In the genomic region with DNA sequence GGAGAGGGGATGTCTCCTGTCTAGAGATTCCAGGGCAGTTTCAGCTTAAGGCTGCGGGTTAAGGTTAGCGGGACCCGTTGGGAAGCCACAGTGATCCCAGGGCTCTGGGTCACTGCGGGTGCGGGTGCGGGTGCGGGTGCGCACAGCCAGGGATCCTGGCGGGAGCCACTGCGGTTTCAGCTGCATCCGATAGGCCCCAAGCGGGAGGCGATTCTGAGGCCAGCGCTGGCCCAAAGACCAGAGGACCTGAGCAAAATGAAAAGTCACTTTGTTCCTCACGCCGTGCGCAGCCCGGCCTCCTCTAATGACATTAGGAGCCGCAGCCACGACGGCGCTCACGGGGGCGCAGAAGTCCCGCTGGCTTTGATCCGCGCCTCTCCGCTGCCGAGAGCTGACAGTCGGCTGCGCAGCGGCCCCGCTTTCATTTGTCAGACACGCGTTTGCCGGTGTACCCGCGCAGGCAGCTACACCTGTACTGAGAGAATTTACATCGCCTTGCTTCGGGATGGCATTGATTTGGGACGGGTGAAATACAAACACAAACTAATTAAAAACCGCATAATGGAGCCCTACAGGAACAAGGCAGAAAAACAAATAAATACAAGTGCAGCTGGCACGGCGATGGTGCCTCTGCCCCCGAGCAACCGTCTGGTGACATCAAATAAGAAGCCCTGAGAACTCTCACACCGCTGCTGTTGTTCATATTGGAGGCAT, we compare ENCODE assay signal across 1 cellular context.
TF ChIP-seq lines count a peak whose summit lies in the region.

No MANE protein-coding gene starts in this region.

TF ChIP-seq in WTC11, 78 proteins besides CTCF, POLR2A, EP300 and RAD21 (continued from another document):
- TF ChIP-seq, protein P1, sequence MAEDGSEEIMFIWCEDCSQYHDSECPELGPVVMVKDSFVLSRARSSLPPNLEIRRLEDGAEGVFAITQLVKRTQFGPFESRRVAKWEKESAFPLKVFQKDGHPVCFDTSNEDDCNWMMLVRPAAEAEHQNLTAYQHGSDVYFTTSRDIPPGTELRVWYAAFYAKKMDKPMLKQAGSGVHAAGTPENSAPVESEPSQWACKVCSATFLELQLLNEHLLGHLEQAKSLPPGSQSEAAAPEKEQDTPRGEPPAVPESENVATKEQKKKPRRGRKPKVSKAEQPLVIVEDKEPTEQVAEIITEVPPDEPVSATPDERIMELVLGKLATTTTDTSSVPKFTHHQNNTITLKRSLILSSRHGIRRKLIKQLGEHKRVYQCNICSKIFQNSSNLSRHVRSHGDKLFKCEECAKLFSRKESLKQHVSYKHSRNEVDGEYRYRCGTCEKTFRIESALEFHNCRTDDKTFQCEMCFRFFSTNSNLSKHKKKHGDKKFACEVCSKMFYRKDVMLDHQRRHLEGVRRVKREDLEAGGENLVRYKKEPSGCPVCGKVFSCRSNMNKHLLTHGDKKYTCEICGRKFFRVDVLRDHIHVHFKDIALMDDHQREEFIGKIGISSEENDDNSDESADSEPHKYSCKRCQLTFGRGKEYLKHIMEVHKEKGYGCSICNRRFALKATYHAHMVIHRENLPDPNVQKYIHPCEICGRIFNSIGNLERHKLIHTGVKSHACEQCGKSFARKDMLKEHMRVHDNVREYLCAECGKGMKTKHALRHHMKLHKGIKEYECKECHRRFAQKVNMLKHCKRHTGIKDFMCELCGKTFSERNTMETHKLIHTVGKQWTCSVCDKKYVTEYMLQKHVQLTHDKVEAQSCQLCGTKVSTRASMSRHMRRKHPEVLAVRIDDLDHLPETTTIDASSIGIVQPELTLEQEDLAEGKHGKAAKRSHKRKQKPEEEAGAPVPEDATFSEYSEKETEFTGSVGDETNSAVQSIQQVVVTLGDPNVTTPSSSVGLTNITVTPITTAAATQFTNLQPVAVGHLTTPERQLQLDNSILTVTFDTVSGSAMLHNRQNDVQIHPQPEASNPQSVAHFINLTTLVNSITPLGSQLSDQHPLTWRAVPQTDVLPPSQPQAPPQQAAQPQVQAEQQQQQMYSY (CRISPR knock-in tag; IDR thresholded peaks at IDR 0.05), result no peak
- no peak for TF ChIP-seq ZSCAN18 (CRISPR knock-in tag; IDR thresholded peaks at IDR 0.05)
- no peak for TF ChIP-seq USF2 (CRISPR knock-in tag; IDR thresholded peaks at IDR 0.05)
- TF ChIP-seq, protein P2, sequence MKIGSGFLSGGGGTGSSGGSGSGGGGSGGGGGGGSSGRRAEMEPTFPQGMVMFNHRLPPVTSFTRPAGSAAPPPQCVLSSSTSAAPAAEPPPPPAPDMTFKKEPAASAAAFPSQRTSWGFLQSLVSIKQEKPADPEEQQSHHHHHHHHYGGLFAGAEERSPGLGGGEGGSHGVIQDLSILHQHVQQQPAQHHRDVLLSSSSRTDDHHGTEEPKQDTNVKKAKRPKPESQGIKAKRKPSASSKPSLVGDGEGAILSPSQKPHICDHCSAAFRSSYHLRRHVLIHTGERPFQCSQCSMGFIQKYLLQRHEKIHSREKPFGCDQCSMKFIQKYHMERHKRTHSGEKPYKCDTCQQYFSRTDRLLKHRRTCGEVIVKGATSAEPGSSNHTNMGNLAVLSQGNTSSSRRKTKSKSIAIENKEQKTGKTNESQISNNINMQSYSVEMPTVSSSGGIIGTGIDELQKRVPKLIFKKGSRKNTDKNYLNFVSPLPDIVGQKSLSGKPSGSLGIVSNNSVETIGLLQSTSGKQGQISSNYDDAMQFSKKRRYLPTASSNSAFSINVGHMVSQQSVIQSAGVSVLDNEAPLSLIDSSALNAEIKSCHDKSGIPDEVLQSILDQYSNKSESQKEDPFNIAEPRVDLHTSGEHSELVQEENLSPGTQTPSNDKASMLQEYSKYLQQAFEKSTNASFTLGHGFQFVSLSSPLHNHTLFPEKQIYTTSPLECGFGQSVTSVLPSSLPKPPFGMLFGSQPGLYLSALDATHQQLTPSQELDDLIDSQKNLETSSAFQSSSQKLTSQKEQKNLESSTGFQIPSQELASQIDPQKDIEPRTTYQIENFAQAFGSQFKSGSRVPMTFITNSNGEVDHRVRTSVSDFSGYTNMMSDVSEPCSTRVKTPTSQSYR (CRISPR knock-in tag; IDR thresholded peaks at IDR 0.05), result no peak
- TF ChIP-seq, protein P3, sequence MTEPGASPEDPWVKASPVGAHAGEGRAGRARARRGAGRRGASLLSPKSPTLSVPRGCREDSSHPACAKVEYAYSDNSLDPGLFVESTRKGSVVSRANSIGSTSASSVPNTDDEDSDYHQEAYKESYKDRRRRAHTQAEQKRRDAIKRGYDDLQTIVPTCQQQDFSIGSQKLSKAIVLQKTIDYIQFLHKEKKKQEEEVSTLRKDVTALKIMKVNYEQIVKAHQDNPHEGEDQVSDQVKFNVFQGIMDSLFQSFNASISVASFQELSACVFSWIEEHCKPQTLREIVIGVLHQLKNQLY (CRISPR knock-in tag; IDR thresholded peaks at IDR 0.05), result no peak
